1 cellular context compared by ENCODE assay signal in the genomic region with DNA sequence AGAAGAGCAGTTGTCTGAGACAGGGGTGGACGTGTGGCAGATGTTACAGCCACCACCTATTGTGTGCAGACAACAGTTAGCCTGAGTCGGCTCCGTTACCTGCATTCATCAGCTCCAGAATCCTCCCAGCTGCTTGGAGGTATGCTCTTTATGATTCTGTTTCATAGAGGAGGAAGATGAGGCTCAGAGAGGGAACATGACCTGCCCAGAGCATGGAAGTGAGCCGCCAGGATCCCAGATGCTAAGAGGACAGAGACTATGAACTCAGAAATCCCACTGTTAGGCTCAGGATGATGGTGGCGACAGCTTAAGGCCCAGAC.
TF ChIP-seq lines count a peak whose summit lies in the region.

No MANE protein-coding gene starts in this region.

TF ChIP-seq in H1, 55 proteins besides CTCF, POLR2A, EP300 and RAD21:
- TF ChIP-seq TEAD4 (IDR thresholded peaks at IDR 0.05; ENCODE audit: low read depth, low read length) (no peak), NRF1 (IDR thresholded peaks at IDR 0.05; ENCODE audit: low read depth, low read length) (no peak), BCL11A (IDR thresholded peaks at IDR 0.05; ENCODE audit: low read depth in 2 of 2, low read length in 2 of 2) (no peak), SRF (IDR thresholded peaks at IDR 0.05; ENCODE audit: low read depth, low read length) (no peak), BRCA1 (IDR thresholded peaks at IDR 0.05; ENCODE audit: low read depth, low read length) (no peak), EZH2 (IDR thresholded peaks at IDR 0.05; ENCODE audit: low read depth, low read length, severe bottlenecking) (no peak), RFX5 (IDR thresholded peaks at IDR 0.05; ENCODE audit: borderline replicate concordance, low read depth, low read length) (no peak), HDAC2 (IDR thresholded peaks at IDR 0.05; ENCODE audit: borderline replicate concordance in 1 of 2, low read depth in 2 of 2, low read length in 2 of 2) (no peak)
